9 cellular contexts compared by ENCODE assay signal in the genomic region with DNA sequence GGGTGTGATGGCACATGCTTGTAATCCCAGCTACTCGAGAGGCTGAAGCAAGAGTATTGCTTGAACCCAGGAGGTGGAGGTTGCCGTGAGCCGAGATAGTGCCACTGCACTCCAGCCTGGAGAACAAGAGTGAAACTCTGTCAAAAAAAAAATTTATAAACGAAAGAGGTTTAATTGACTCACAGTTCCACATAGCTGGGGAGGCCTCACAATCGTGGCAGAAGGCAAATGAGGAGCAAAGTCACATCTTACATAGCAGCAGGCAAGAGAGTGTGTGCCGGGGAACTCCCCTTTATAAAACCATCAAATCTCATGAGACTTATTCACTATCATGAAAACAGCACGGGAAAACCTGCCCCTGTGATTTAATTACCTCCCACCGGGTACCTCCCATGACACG. TPM values are rescaled to one million over a fixed set of nuclear protein-coding genes. Genes with fewer than 3 reads are reported as not detected.
"Had no signal": no experiment of that assay in that cellular context is flagged by ENCODE, and none has a peak within 500 bp of the region (broad histone marks: within the 10 kb centered on the region; RNA-seq: fewer than 3 reads in every experiment).

No MANE protein-coding gene starts in this region.

RNA-seq across cellular contexts. Expression of a gene that starts 0.9 kb away (rescaled TPM):
- total RNA-seq: activated CD8-positive, alpha-beta memory T cell treated with anti-CD3 and anti-CD28 coated beads for 36 hours; activated T-helper 1 cell treated with anti-CD3 and anti-CD28 coated beads, Interleukin-12 subunit alpha, Interleukin-12 subunit beta, Interleukin-2, Interleukin-4 antibody, amounts not matched to agents 30 ng/mL and 10 ng/mL and 1 ng/mL, durations not matched to agents 14 hours and 24 hours and 36 hours; ascending aorta; bronchial epithelial cell; chondrocyte had no signal

RNA-seq across cellular contexts. Expression of a gene that starts 35.5 kb away (rescaled TPM):
- total RNA-seq: activated CD8-positive, alpha-beta T cell treated with anti-CD3 and anti-CD28 coated beads for 36 hours; activated naive CD8-positive, alpha-beta T cell treated with anti-CD3 and anti-CD28 coated beads, Interleukin-2, amount 10 ng/mL, durations not matched to agents 7 days and 5 days; activated T-helper 1 cell treated with anti-CD3 and anti-CD28 coated beads, Interleukin-12 subunit alpha, Interleukin-12 subunit beta, Interleukin-2, Interleukin-4 antibody, amounts not matched to agents 30 ng/mL and 10 ng/mL and 1 ng/mL, durations not matched to agents 14 hours and 24 hours and 36 hours; ascending aorta; T-helper 1 cell treated with Interleukin-12 subunit alpha and Interleukin-12 subunit beta and Interleukin-4 antibody, amounts not matched to agents 30 ng/mL and 1 ng/mL, for 36 hours; T-helper 17 cell had no signal
